Comparison of ENCODE assay signal across 8 cellular contexts in genomic region chr22:20020533-20021195, GRCh38. TPM values are rescaled to one million over a fixed set of nuclear protein-coding genes. Genes with fewer than 3 reads are reported as not detected.
DNase-seq lines count a peak whose midpoint lies in the region; ATAC-seq and TF ChIP-seq lines count a peak whose summit lies in the region.

TSS of gene TANGO2 (plus strand) at chr22:20021110. CDS start at chr22:20036799, 15,689 bp downstream.

- TF ChIP-seq CTCF in GM10266 (IDR thresholded peaks at IDR 0.05; ENCODE audit: control insufficient read depth, insufficient read depth, low read depth, missing control alignments) (no peak), heart left ventricle (IDR thresholded peaks at IDR 0.05) (no peak), type B pancreatic cell (conservative IDR thresholded peaks at IDR 0.05) (no peak)

- no peaks in the 10 kb centered on the region for H3K9me3 Mint-ChIP-seq in T-cell
- no peaks in the 10 kb centered on the region for H3K9me3 Mint-ChIP-seq in type B pancreatic cell

- peak; percentile 99 for DNase-seq in GM10266 (ENCODE audit: extremely low spot score)
- peak; percentile 90 for DNase-seq in NCI-H1436 (lab: John Stamatoyannopoulos, UW)
- peak; percentile 76 to 95 (median 90) for DNase-seq in T-cell
- DNase-seq in adipocyte (ENCODE audit: low read depth): peak; percentile 97
- peak; percentile 93 to 97 (median 95) for DNase-seq in heart left ventricle
- DNase-seq in posterior vena cava (ENCODE audit: low spot score): peak; percentile 98
- DNase-seq in type B pancreatic cell (ENCODE audit: extremely low spot score, unreplicated experiment): peak; percentile 95

- no peaks in the 10 kb centered on the region for H3K9me3 ChIP-seq in adipocyte (ENCODE audit: control insufficient read depth, low read length)
- no peaks in the 10 kb centered on the region for H3K9me3 ChIP-seq in heart left ventricle

- peak within 1 kb of the TSS; percentile 81 to 99 (median 95) for H3K27ac ChIP-seq in heart left ventricle

- H3K4me3 Mint-ChIP-seq in T-cell (peak within 1 kb of the TSS; percentile 88 to 91 (median 89)), type B pancreatic cell (peak within 1 kb of the TSS; percentile 88)

- ATAC-seq in HG02759 (IDR thresholded peaks at IDR 0.05; ENCODE audit: unreplicated experiment) (peak; percentile 79), T-cell (replicated peaks in 1 of 4) (peak; percentile 88 to 92 (median 88)), heart left ventricle (peak; percentile 40 to 87 (median 76))

- POLR2A ChIA-PET in T-cell (lab: Charles Lee): no interaction called here

- H3K4me1 Mint-ChIP-seq in T-cell (peaks cover 27 to 42% (median 40%) of the 10 kb centered on the region in 3 donors), type B pancreatic cell (ENCODE audit: unreplicated experiment) (no peaks in the 10 kb centered on the region)

- H3K4me1 ChIP-seq in adipocyte (ENCODE audit: control insufficient read depth, insufficient read depth, low read length): peaks cover 17% of the 10 kb centered on the region
- H3K4me1 ChIP-seq in heart left ventricle: peaks cover 13 to 67% (median 47%) of the 10 kb centered on the region in 12 donors

- peaks cover 2% of the 10 kb centered on the region for H3K36me3 Mint-ChIP-seq in T-cell
- no peaks in the 10 kb centered on the region for H3K36me3 Mint-ChIP-seq in type B pancreatic cell

- CTCF ChIA-PET in T-cell (lab: Charles Lee): interaction anchor here in 1 of 2 donors (0.6 kb wide), 1 partner anchor 109 kb away, joined by 3 read pairs; no protein-coding TSS in a partner anchor

- peaks cover 16% of the 10 kb centered on the region for H3K27me3 ChIP-seq in adipocyte (replicated peaks; ENCODE audit: control insufficient read depth, insufficient read depth, low read length)
- H3K27me3 ChIP-seq in heart left ventricle: peaks cover 0 to 11% (median 0%) of the 10 kb centered on the region in 9 donors

- no peaks in the 10 kb centered on the region for H3K36me3 ChIP-seq in adipocyte (ENCODE audit: control insufficient read depth, insufficient read depth, low read length, severe bottlenecking)
- peaks cover 0 to 10% (median 0%) of the 10 kb centered on the region in 9 donors for H3K36me3 ChIP-seq in heart left ventricle

- intact Hi-C loops in heart left ventricle (cut with DNase I) (loop anchor here in 4 of 10 donors (5.0 to 10.0 kb wide), 3 partner anchors 62 to 94 kb away; partner anchors contain the start of genes DGCR8 (in 3 of the 4), RANBP1 (in 2 of the 4) and TRMT2A (in 2 of the 4)), posterior vena cava (cut with DNase I) (no loop called here)

- H3K4me3 ChIP-seq in adipocyte (ENCODE audit: low read length) (peak within 1 kb of the TSS; percentile 99), heart left ventricle (peak within 1 kb of the TSS; percentile 74 to 99 (median 96))

- H3K27me3 Mint-ChIP-seq in T-cell (no peaks in the 10 kb centered on the region), type B pancreatic cell (peaks cover 34% of the 10 kb centered on the region)

- WGBS in heart left ventricle, 4 donors: 0 to 1% (median 1%) methylated on average over 18 to 61 of the region's 61 CpGs

- peak; percentile 97 to 99 for TF ChIP-seq POLR2A in heart left ventricle (IDR thresholded peaks at IDR 0.05)

- H3K27ac Mint-ChIP-seq in T-cell (peak within 1 kb of the TSS; percentile 94 to 96), type B pancreatic cell (peak within 1 kb of the TSS; percentile 51)

- peak within 1 kb of the TSS; percentile 99 for H3K9ac ChIP-seq in adipocyte (ENCODE audit: low read length)

RNA-seq across cellular contexts. Expression of gene TANGO2, which starts in this region (rescaled TPM):
- total RNA-seq in T-cell: 10 to 100 TPM; 29.9 to 48.4 (median 43.7) TPM
- 100 to 1,000 TPM in 3 of 9 donors, 10 to 100 TPM in 6; 55.6 to 341 (median 83.7) TPM for total RNA-seq in heart left ventricle
- 10 to 100 TPM; 51.3 to 63.0 TPM for polyA plus RNA-seq in heart left ventricle
- total RNA-seq in posterior vena cava: 10 to 100 TPM; 28.4 to 31.1 TPM
- 17.4 and 32.1 TPM in 2 replicates for total RNA-seq in type B pancreatic cell (ENCODE audit: low replicate concordance)

Comparison
In these comparisons a context has a peak if more than half of its experiments do, and no peak if none do; other contexts are left out.
1. Peak in every context shown above with its lines: DNase-seq, ATAC-seq, H3K4me3 ChIP-seq and H3K27ac ChIP-seq.